Comparison of ENCODE assay signal across 9 cellular contexts in the genomic region with DNA sequence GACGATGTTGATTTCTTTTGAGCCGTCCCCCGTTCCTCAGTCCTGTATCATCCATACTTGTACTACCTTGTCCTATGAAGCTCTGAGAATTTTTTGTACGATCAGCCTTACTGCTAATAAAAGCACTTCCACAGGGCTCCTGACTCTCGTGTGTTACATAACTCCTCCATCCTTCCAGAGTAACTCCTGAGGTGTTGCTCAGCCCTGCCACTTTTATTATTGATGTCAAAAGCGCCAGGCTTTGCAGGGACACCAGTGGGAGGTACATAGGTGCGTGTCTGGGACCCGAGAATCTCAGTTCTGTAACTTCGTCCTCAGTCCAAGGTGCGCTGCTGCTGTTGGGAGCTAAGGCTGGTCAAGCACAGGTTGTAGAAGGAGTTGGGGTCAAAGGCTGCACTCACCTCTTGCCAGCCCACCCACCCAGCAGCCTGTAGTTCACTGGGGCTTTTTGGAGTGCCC. TPM values are rescaled to one million over a fixed set of nuclear protein-coding genes. Genes with fewer than 3 reads are reported as not detected.
DNase-seq lines count a peak whose midpoint lies in the region; ATAC-seq and TF ChIP-seq lines count a peak whose summit lies in the region.
"Had no signal": no experiment of that assay in that cellular context is flagged by ENCODE, and none has a peak within 500 bp of the region (broad histone marks: within the 10 kb centered on the region; RNA-seq: fewer than 3 reads in every experiment).

No MANE protein-coding gene starts in this region.

- H3K4me3 ChIP-seq in tibial artery, result peak overlapping the region; percentile 59 to 67

- H3K27me3 ChIP-seq in tibial artery, result peaks cover 0 to 6% of the 10 kb centered on the region in 2 donors

- CTCF ChIA-PET in activated naive CD4-positive, alpha-beta T cell treated with anti-CD3 and anti-CD28 coated beads for 36 hours (lab: Charles Lee), result interaction anchor here (1.0 to 2.3 kb wide), 4 partner anchors 14 to 183 kb away, joined by 3 to 9 read pairs (median 4); a partner anchor contains a TSS

- POLR2A ChIA-PET in activated naive CD8-positive, alpha-beta T cell treated with anti-CD3 and anti-CD28 coated beads, Interleukin-2, amount 10 ng/mL, durations not matched to agents 7 days and 5 days (lab: Charles Lee), result interaction anchor here (1.1 to 6.3 kb wide), 4 partner anchors 13 to 197 kb away, joined by 3 to 176 read pairs (median 14); a partner anchor contains a TSS

- no peaks in the 10 kb centered on the region for H3K9me3 Mint-ChIP-seq in activated naive CD4-positive, alpha-beta T cell treated with anti-CD3 and anti-CD28 coated beads for 36 hours
- H3K9me3 Mint-ChIP-seq in activated naive CD8-positive, alpha-beta T cell treated with anti-CD3 and anti-CD28 coated beads, Interleukin-2, amount 10 ng/mL, durations not matched to agents 7 days and 5 days, result no peaks in the 10 kb centered on the region

- H3K4me1 Mint-ChIP-seq in activated naive CD4-positive, alpha-beta T cell treated with anti-CD3 and anti-CD28 coated beads for 36 hours (ENCODE audit: low read depth), result peaks cover 46% of the 10 kb centered on the region
- H3K4me1 Mint-ChIP-seq in activated naive CD8-positive, alpha-beta T cell treated with anti-CD3 and anti-CD28 coated beads, Interleukin-2, amount 10 ng/mL, durations not matched to agents 7 days and 5 days, result peaks cover 41% of the 10 kb centered on the region

- TF ChIP-seq CTCF in tibial artery (IDR thresholded peaks at IDR 0.05), result no peak

- H3K4me1 ChIP-seq in tibial artery, result peaks cover 5 to 31% (median 25%) of the 10 kb centered on the region in 4 donors

- H3K27ac ChIP-seq in tibial artery, result peak overlapping the region; percentile 85 to 94

- intact Hi-C loops in activated naive CD4-positive, alpha-beta T cell treated with anti-CD3 and anti-CD28 coated beads for 36 hours (cut with micrococcal nuclease), result loop anchor here (5.0 kb wide), 2 partner anchors 249 to 276 kb away; a partner anchor contains a TSS
- intact Hi-C loops in tibial artery (cut with DNase I; ENCODE audit: low total_unique reads), result no loop called here

- H3K27ac Mint-ChIP-seq in activated naive CD4-positive, alpha-beta T cell treated with anti-CD3 and anti-CD28 coated beads for 36 hours, result peak overlapping the region; percentile 87
- H3K27ac Mint-ChIP-seq in activated naive CD8-positive, alpha-beta T cell treated with anti-CD3 and anti-CD28 coated beads, Interleukin-2, amount 10 ng/mL, durations not matched to agents 7 days and 5 days, result peak overlapping the region; percentile 92

- peak overlapping the region; percentile 85 for H3K4me3 Mint-ChIP-seq in activated naive CD4-positive, alpha-beta T cell treated with anti-CD3 and anti-CD28 coated beads for 36 hours
- H3K4me3 Mint-ChIP-seq in activated naive CD8-positive, alpha-beta T cell treated with anti-CD3 and anti-CD28 coated beads, Interleukin-2, amount 10 ng/mL, durations not matched to agents 7 days and 5 days, result peak overlapping the region; percentile 85

- no peak for DNase-seq in activated naive CD4-positive, alpha-beta T cell treated with anti-CD3 and anti-CD28 coated beads for 36 hours
- DNase-seq in activated naive CD4-positive, alpha-beta T cell treated with Interleukin-2 at 50 U/mL for 16 hours, result no peak
- DNase-seq in activated naive CD8-positive, alpha-beta T cell treated with anti-CD3 and anti-CD28 coated beads, Interleukin-2, amount 10 ng/mL, durations not matched to agents 7 days and 5 days, result no peak
- DNase-seq in left lobe of liver (ENCODE audit: low spot score) (no peak), tibial artery (no peak), HuH-7 (ENCODE audit: low spot score) (no peak)
- DNase-seq: activated CD4-positive, alpha-beta T cell treated with anti-CD3 and anti-CD28 coated beads for 4 hours had no signal

- H3K9me3 ChIP-seq in tibial artery, result no peaks in the 10 kb centered on the region

- H3K27me3 Mint-ChIP-seq in activated naive CD4-positive, alpha-beta T cell treated with anti-CD3 and anti-CD28 coated beads for 36 hours (ENCODE audit: low read depth), result peaks cover 14% of the 10 kb centered on the region
- H3K27me3 Mint-ChIP-seq in activated naive CD8-positive, alpha-beta T cell treated with anti-CD3 and anti-CD28 coated beads, Interleukin-2, amount 10 ng/mL, durations not matched to agents 7 days and 5 days, result peaks cover 16% of the 10 kb centered on the region

- peaks cover 48% of the 10 kb centered on the region for H3K36me3 Mint-ChIP-seq in activated naive CD4-positive, alpha-beta T cell treated with anti-CD3 and anti-CD28 coated beads for 36 hours (ENCODE audit: low read depth)
- H3K36me3 Mint-ChIP-seq in activated naive CD8-positive, alpha-beta T cell treated with anti-CD3 and anti-CD28 coated beads, Interleukin-2, amount 10 ng/mL, durations not matched to agents 7 days and 5 days, result peaks cover 34% of the 10 kb centered on the region

- no peak for ATAC-seq in activated naive CD8-positive, alpha-beta T cell treated with anti-CD3 and anti-CD28 coated beads, Interleukin-2, amount 10 ng/mL, durations not matched to agents 7 days and 5 days (ENCODE audit: low read depth)
- ATAC-seq in left lobe of liver, result peak; percentile 1
- no peak for ATAC-seq in GM21381 (IDR thresholded peaks at IDR 0.05; ENCODE audit: unreplicated experiment)
- no peak for ATAC-seq in HG02759 (IDR thresholded peaks at IDR 0.05; ENCODE audit: unreplicated experiment)

- H3K36me3 ChIP-seq in tibial artery, result peaks cover 45 to 54% (median 52%) of the 10 kb centered on the region in 3 donors

RNA-seq across cellular contexts. Expression of a gene that starts 1.0 kb away (rescaled TPM):
- total RNA-seq in activated naive CD4-positive, alpha-beta T cell treated with anti-CD3 and anti-CD28 coated beads for 36 hours, result 1 to 10 TPM in 1 of 2 experiments, under 1 TPM in 1; 0.64 to 1.4 TPM
- total RNA-seq in activated naive CD8-positive, alpha-beta T cell treated with anti-CD3 and anti-CD28 coated beads, Interleukin-2, amount 10 ng/mL, durations not matched to agents 7 days and 5 days, result 1 to 10 TPM; 3.0 to 4.7 TPM
- total RNA-seq in left lobe of liver, result 1.8 TPM

RNA-seq across cellular contexts. Expression of a gene that starts 7.1 kb away (rescaled TPM):
- not detected for total RNA-seq in activated naive CD4-positive, alpha-beta T cell treated with anti-CD3 and anti-CD28 coated beads for 36 hours
- total RNA-seq in activated naive CD8-positive, alpha-beta T cell treated with anti-CD3 and anti-CD28 coated beads, Interleukin-2, amount 10 ng/mL, durations not matched to agents 7 days and 5 days, result under 1 TPM in 1 of 2 experiments, not detected in 1; 0.34 TPM
- total RNA-seq in left lobe of liver, result 0.48 TPM

RNA-seq across cellular contexts. Expression of a gene that starts 13.7 kb away (rescaled TPM):
- total RNA-seq in activated naive CD4-positive, alpha-beta T cell treated with anti-CD3 and anti-CD28 coated beads for 36 hours, result 100 to 1,000 TPM; 166 to 169 TPM
- total RNA-seq in activated naive CD8-positive, alpha-beta T cell treated with anti-CD3 and anti-CD28 coated beads, Interleukin-2, amount 10 ng/mL, durations not matched to agents 7 days and 5 days, result 100 to 1,000 TPM; 251 to 255 TPM
- total RNA-seq in left lobe of liver, result 53.9 TPM

RNA-seq across cellular contexts. Expression of a gene that starts 21.4 kb away (rescaled TPM):
- total RNA-seq in activated naive CD4-positive, alpha-beta T cell treated with anti-CD3 and anti-CD28 coated beads for 36 hours, result 10 to 100 TPM; 19.8 to 21.0 TPM
- total RNA-seq in activated naive CD8-positive, alpha-beta T cell treated with anti-CD3 and anti-CD28 coated beads, Interleukin-2, amount 10 ng/mL, durations not matched to agents 7 days and 5 days, result 10 to 100 TPM; 25.6 to 28.0 TPM
- total RNA-seq in left lobe of liver, result 24.6 TPM

RNA-seq across cellular contexts. Expression of a gene that starts 36.0 kb away (rescaled TPM):
- total RNA-seq in activated naive CD4-positive, alpha-beta T cell treated with anti-CD3 and anti-CD28 coated beads for 36 hours, result 10 to 100 TPM; 10.1 to 10.5 TPM
- 10 to 100 TPM; 39.0 to 41.2 TPM for total RNA-seq in activated naive CD8-positive, alpha-beta T cell treated with anti-CD3 and anti-CD28 coated beads, Interleukin-2, amount 10 ng/mL, durations not matched to agents 7 days and 5 days
- total RNA-seq in left lobe of liver, result 10.1 TPM
